In the genomic region with DNA sequence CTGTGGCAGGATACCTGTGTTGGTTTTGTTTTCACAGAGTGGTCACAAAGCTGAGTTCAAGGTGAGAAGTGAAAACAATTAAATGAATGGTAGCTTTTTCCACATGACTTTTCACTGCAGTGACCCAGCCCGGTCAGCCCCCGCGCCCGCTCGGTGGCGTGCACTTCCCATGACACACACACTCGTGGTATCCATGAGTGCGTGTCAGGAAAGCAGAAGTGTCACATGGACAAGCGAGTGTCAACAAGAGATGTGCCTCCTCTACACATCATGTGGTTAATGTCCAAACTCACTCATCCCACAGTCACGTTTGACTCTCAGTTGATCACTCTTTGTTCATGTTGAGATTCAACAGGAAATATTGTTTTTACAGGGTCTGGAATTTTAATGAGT, we compare ENCODE assay signal across 1 cellular context.
TF ChIP-seq lines count a peak whose summit lies in the region.

No MANE protein-coding gene starts in this region.

TF ChIP-seq in GM12878, 131 proteins besides CTCF, POLR2A, EP300 and RAD21 (continued from another document):
- TF ChIP-seq, protein P1, sequence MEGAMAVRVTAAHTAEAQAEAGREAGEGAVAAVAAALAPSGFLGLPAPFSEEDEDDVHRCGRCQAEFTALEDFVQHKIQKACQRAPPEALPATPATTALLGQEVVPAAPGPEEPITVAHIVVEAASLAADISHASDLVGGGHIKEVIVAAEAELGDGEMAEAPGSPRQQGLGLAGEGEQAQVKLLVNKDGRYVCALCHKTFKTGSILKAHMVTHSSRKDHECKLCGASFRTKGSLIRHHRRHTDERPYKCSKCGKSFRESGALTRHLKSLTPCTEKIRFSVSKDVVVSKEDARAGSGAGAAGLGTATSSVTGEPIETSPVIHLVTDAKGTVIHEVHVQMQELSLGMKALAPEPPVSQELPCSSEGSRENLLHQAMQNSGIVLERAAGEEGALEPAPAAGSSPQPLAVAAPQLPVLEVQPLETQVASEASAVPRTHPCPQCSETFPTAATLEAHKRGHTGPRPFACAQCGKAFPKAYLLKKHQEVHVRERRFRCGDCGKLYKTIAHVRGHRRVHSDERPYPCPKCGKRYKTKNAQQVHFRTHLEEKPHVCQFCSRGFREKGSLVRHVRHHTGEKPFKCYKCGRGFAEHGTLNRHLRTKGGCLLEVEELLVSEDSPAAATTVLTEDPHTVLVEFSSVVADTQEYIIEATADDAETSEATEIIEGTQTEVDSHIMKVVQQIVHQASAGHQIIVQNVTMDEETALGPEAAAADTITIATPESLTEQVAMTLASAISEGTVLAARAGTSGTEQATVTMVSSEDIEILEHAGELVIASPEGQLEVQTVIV (IDR thresholded peaks at IDR 0.05; ENCODE audit: borderline replicate concordance, partially characterized antibody), result no peak
- TF ChIP-seq NKRF (conservative IDR thresholded peaks at IDR 0.05) (no peak; the same call in 1 of the 2 replicates), CREM (IDR thresholded peaks at IDR 0.05; ENCODE audit: low read depth) (peak; percentile 88), RFX5 (IDR thresholded peaks at IDR 0.05; ENCODE audit: low read depth, low read length) (no peak), TCF12 (IDR thresholded peaks at IDR 0.05; ENCODE audit: low read depth, low read length) (peak; percentile 83), SMARCA5 (IDR thresholded peaks at IDR 0.05) (no peak), ESRRA (IDR thresholded peaks at IDR 0.05; ENCODE audit: low read length) (no peak), SMC3 (IDR thresholded peaks at IDR 0.05; ENCODE audit: borderline replicate concordance, low read length) (peak; percentile 10; the same call in 1 of the 2 replicates), CEBPB (IDR thresholded peaks at IDR 0.05; ENCODE audit: borderline replicate concordance in 1 of 2, low read depth in 2 of 2, low read length in 2 of 2) (no peak), SREBF2 (IDR thresholded peaks at IDR 0.05; ENCODE audit: low read length) (no peak), ZNF384 (IDR thresholded peaks at IDR 0.05; ENCODE audit: borderline replicate concordance, low read depth, low read length) (no peak)
